In genomic region chr2:119192893-119193292, GRCh38 we compare ENCODE assay signal across 1 cellular context.
TF ChIP-seq lines count a peak whose summit lies in the region.

No MANE protein-coding gene starts in this region.

TF ChIP-seq in HepG2, 621 proteins besides CTCF, POLR2A, EP300 and RAD21:
- no peak for TF ChIP-seq RBM39 (IDR thresholded peaks at IDR 0.05; ENCODE audit: low read depth, low read length, poor library complexity, severe bottlenecking)
- TF ChIP-seq, protein P1, sequence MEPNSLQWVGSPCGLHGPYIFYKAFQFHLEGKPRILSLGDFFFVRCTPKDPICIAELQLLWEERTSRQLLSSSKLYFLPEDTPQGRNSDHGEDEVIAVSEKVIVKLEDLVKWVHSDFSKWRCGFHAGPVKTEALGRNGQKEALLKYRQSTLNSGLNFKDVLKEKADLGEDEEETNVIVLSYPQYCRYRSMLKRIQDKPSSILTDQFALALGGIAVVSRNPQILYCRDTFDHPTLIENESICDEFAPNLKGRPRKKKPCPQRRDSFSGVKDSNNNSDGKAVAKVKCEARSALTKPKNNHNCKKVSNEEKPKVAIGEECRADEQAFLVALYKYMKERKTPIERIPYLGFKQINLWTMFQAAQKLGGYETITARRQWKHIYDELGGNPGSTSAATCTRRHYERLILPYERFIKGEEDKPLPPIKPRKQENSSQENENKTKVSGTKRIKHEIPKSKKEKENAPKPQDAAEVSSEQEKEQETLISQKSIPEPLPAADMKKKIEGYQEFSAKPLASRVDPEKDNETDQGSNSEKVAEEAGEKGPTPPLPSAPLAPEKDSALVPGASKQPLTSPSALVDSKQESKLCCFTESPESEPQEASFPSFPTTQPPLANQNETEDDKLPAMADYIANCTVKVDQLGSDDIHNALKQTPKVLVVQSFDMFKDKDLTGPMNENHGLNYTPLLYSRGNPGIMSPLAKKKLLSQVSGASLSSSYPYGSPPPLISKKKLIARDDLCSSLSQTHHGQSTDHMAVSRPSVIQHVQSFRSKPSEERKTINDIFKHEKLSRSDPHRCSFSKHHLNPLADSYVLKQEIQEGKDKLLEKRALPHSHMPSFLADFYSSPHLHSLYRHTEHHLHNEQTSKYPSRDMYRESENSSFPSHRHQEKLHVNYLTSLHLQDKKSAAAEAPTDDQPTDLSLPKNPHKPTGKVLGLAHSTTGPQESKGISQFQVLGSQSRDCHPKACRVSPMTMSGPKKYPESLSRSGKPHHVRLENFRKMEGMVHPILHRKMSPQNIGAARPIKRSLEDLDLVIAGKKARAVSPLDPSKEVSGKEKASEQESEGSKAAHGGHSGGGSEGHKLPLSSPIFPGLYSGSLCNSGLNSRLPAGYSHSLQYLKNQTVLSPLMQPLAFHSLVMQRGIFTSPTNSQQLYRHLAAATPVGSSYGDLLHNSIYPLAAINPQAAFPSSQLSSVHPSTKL (CRISPR knock-in tag; IDR thresholded peaks at IDR 0.05) = no peak
- peak; percentile 41 for TF ChIP-seq STAG1 (CRISPR knock-in tag; IDR thresholded peaks at IDR 0.05)
- TF ChIP-seq SP2 (CRISPR knock-in tag; IDR thresholded peaks at IDR 0.05) = no peak
